8 cellular contexts compared by ENCODE assay signal in genomic region chr6:37565267-37566208, GRCh38.
DNase-seq lines count a peak whose midpoint lies in the region; ATAC-seq, FAIRE-seq and TF ChIP-seq lines count a peak whose summit lies in the region.

No MANE protein-coding gene starts in this region.

- 3 to 4% methylated on average over 21 of the region's 21 CpGs for WGBS in aorta, 2 donors

- H3K4me3 ChIP-seq in Caco-2 (ENCODE audit: low read depth, low read length) (peak overlapping the region; percentile 30), astrocyte (ENCODE audit: insufficient read depth, low read depth, low read length) (peak overlapping the region; percentile 61), aorta (ENCODE audit: low read length in 2 of 2) (peak overlapping the region; percentile 13 to 19)

- H3K9me3 ChIP-seq in Caco-2 (no peaks in the 10 kb centered on the region), astrocyte (ENCODE audit: insufficient read depth, low read depth, low read length) (no peaks in the 10 kb centered on the region), aorta (ENCODE audit: control insufficient read depth, low read length) (no peaks in the 10 kb centered on the region)

- H2AFZ ChIP-seq in astrocyte (ENCODE audit: low read depth, low read length) = peak overlapping the region; percentile 84

- H3K4me3 Mint-ChIP-seq in Caco-2 (ENCODE audit: unreplicated experiment) = peak overlapping the region; percentile 64
- H3K4me3 Mint-ChIP-seq in astrocyte (ENCODE audit: unreplicated experiment) = peak overlapping the region; percentile 77

- H3K36me3 Mint-ChIP-seq in Caco-2 (ENCODE audit: insufficient read depth, unreplicated experiment) (no peaks in the 10 kb centered on the region), astrocyte (ENCODE audit: low read depth, unreplicated experiment) (no peaks in the 10 kb centered on the region)

- peak overlapping the region; percentile 51 for H3K9ac ChIP-seq in astrocyte (ENCODE audit: low read length)

- no peaks in the 10 kb centered on the region for H3K79me2 ChIP-seq in astrocyte (ENCODE audit: insufficient read depth, low read length)

- peak in 1 of 2 experiments; percentile 23 for TF ChIP-seq CTCF in Caco-2 (IDR thresholded peaks at IDR 0.05; ENCODE audit: insufficient read depth in 1 of 2, low read depth in 1 of 2, low read length in 1 of 2, severe bottlenecking in 1 of 2, unreplicated experiment in 1 of 2)
- no peak for TF ChIP-seq CTCF in astrocyte (IDR thresholded peaks at IDR 0.05; ENCODE audit: insufficient read depth, low read depth, low read length)

- peaks cover 6% of the 10 kb centered on the region; the same call in 1 of the 2 replicates for H3K4me1 ChIP-seq in Caco-2
- peaks cover 10% of the 10 kb centered on the region for H3K4me1 ChIP-seq in astrocyte (ENCODE audit: insufficient read depth, low read length)
- H3K4me1 ChIP-seq in aorta (ENCODE audit: control insufficient read depth in 1 of 2, insufficient read depth in 2 of 2, low read length in 2 of 2) = no peaks in the 10 kb centered on the region

- in situ Hi-C loops in ACHN (cut with HindIII; ENCODE audit: low pct_ligation_motif_present, low pct_unique_long_range_greater_than_20kb, low sequenced_read_pairs) = no loop called here

- no peaks in the 10 kb centered on the region for H4K20me1 ChIP-seq in astrocyte (ENCODE audit: insufficient read depth, low read length)

- POLR2A ChIA-PET in Caco-2 (lab: Charles Lee) = interaction anchor here (0.7 kb wide), 1 partner anchor 32 kb away, joined by 8 read pairs; no protein-coding TSS in a partner anchor

- no TSS peak for BruUV-seq in Caco-2 (replicated peaks; lab: Mats Ljungman, UMichigan)

- no peaks in the 10 kb centered on the region for H3K27me3 Mint-ChIP-seq in Caco-2 (ENCODE audit: insufficient read depth, unreplicated experiment)
- peaks cover 63% of the 10 kb centered on the region for H3K27me3 Mint-ChIP-seq in astrocyte (ENCODE audit: low read depth, unreplicated experiment)

- CTCF ChIA-PET in Caco-2 (lab: Charles Lee) = interaction anchor here (0.6 to 2.2 kb wide), 20 partner anchors 9 to 1797 kb away, joined by 3 to 16 read pairs (median 4); partner anchors contain the start of gene CCDC167

- peak overlapping the region; percentile 91 for H3K4me2 ChIP-seq in astrocyte (ENCODE audit: low read length)

- H3K4me1 Mint-ChIP-seq in Caco-2 (ENCODE audit: low read depth, unreplicated experiment) (peaks cover 8% of the 10 kb centered on the region), astrocyte (ENCODE audit: low read depth, unreplicated experiment) (peaks cover 4% of the 10 kb centered on the region)

- H3K27me3 ChIP-seq in Caco-2 (replicated peaks; ENCODE audit: control insufficient read depth, insufficient read depth, low read length) (no peaks in the 10 kb centered on the region), astrocyte (ENCODE audit: insufficient read depth, low read length) (peaks cover 5% of the 10 kb centered on the region), aorta (ENCODE audit: control insufficient read depth in 1 of 2, insufficient read depth in 2 of 2, low read length in 1 of 2) (no peaks in the 10 kb centered on the region)

- H3K36me3 ChIP-seq in Caco-2 (ENCODE audit: control insufficient read depth, insufficient read depth, low read length) = no peaks in the 10 kb centered on the region
- no peaks in the 10 kb centered on the region for H3K36me3 ChIP-seq in astrocyte (ENCODE audit: insufficient read depth, low read length)
- no peaks in the 10 kb centered on the region for H3K36me3 ChIP-seq in aorta (ENCODE audit: control insufficient read depth in 1 of 2, insufficient read depth in 2 of 2, low read length in 1 of 2)

- peak; percentile 6 for ATAC-seq in left lobe of liver
- peak; percentile 27 for ATAC-seq in aorta (ENCODE audit: low FRiP score)

- no peak overlapping the region for H3K27ac ChIP-seq in astrocyte (ENCODE audit: low read depth, low read length)
- no peak overlapping the region for H3K27ac ChIP-seq in aorta (ENCODE audit: low read depth in 1 of 2, low read length in 2 of 2)

- intact Hi-C loops in Caco-2 (cut with micrococcal nuclease; ENCODE audit: unreplicated experiment) (loop anchor here (1.0 to 5.0 kb wide), 3 partner anchors 27 to 183 kb away; no protein-coding TSS in a partner anchor), aorta (cut with DNase I) (loop anchor here (2.0 to 10.0 kb wide), 4 partner anchors 81 to 198 kb away; no protein-coding TSS in a partner anchor)

- no peak for FAIRE-seq in astrocyte (lab: Jason Lieb, UNC)

- H3K9me3 Mint-ChIP-seq in Caco-2 (ENCODE audit: unreplicated experiment) = no peaks in the 10 kb centered on the region
- peaks cover 2% of the 10 kb centered on the region for H3K9me3 Mint-ChIP-seq in astrocyte (ENCODE audit: unreplicated experiment)

- peak; percentile 62 to 68 for DNase-seq in Caco-2
- peak; percentile 82 for DNase-seq in NCI-H146 (lab: John Stamatoyannopoulos, UW)
- no peak for DNase-seq in astrocyte (ENCODE audit: low read depth)
- DNase-seq in left lobe of liver (ENCODE audit: low spot score) = no peak
- DNase-seq in aorta = no peak
- DNase-seq in pons (ENCODE audit: low spot score) = no peak
- DNase-seq in ureter (ENCODE audit: low spot score) = no peak
- DNase-seq in ACHN = no peak

- H3K27ac Mint-ChIP-seq in Caco-2 (ENCODE audit: unreplicated experiment) (peak overlapping the region; percentile 47), astrocyte (ENCODE audit: unreplicated experiment) (peak overlapping the region; percentile 37)

Comparison
In these comparisons a context has a peak if more than half of its experiments do, and no peak if none do; other contexts are left out.
1. DNase-seq: peak in Caco-2 (2 of 2) and NCI-H146 (single experiment); none in astrocyte (single experiment), left lobe of liver (single experiment), aorta (0 of 2), pons (single experiment), ureter (single experiment) and ACHN (single experiment).
2. Peak in every context shown above with its lines, with median percentiles within 50 percentile points of each other: H3K4me3 ChIP-seq.